10 cellular contexts compared by ENCODE assay signal in genomic region chr5:115460476-115460875, GRCh38.
A peak's percentile ranks its signal among the peaks of the same experiment; 100 is the strongest.
DNase-seq lines count a peak whose midpoint lies in the region; ATAC-seq, FAIRE-seq and TF ChIP-seq lines count a peak whose summit lies in the region.
"Had no signal": no experiment of that assay in that cellular context is flagged by ENCODE, and none has a peak within 500 bp of the region (broad histone marks: within the 10 kb centered on the region; RNA-seq: fewer than 3 reads in every experiment).

No MANE protein-coding gene starts in this region.

- H3K27ac ChIP-seq in kidney (ENCODE audit: low read depth in 2 of 2, low read length in 2 of 2) = no peak overlapping the region
- H3K27ac ChIP-seq: C4-2B had no signal

- H3K9ac ChIP-seq in kidney (ENCODE audit: low read length in 2 of 2) = no peak overlapping the region

- H3K4me1 ChIP-seq in kidney (ENCODE audit: control insufficient read depth in 1 of 2, insufficient read depth in 1 of 2, low read depth in 1 of 2, low read length in 2 of 2) = peaks cover 0 to 6% of the 10 kb centered on the region in 2 donors

- peak; percentile 18 to 31 for DNase-seq in activated CD4-positive, alpha-beta T cell treated with anti-CD3 and anti-CD28 coated beads, Interleukin-2, amount 50 U/mL, for 48 hours
- no peak for DNase-seq in activated CD4-positive, alpha-beta T cell treated with anti-CD3 and anti-CD28 coated beads, Interleukin-2, amount 50 U/mL, for 1 hour
- DNase-seq in kidney (peak; percentile 61), hepatic stellate cell (ENCODE audit: low spot score) (no peak), NCI-H146 (lab: John Stamatoyannopoulos, UW) (no peak), NCI-H187 (lab: John Stamatoyannopoulos, UW) (no peak)
- DNase-seq: activated B cell treated with CpG ODN at 0.5 μM for 24 hours had no signal

- no peak for FAIRE-seq in kidney (lab: Jason Lieb, UNC)

- ATAC-seq in HG02852 (IDR thresholded peaks at IDR 0.05; ENCODE audit: unreplicated experiment) (peak; percentile 78), SK-N-SH treated with all-trans-retinoic acid at 6 μM for 48 hours (peak; percentile 85)

- no peaks in the 10 kb centered on the region for H3K36me3 ChIP-seq in kidney (ENCODE audit: control insufficient read depth in 1 of 2, insufficient read depth in 2 of 2, low read length in 2 of 2)

- intact Hi-C loops in kidney (cut with DNase I) = no loop called here

- no peaks in the 10 kb centered on the region for H3K9me3 ChIP-seq in kidney (ENCODE audit: control insufficient read depth in 1 of 2, low read length in 2 of 2)

- no peak overlapping the region for H3K4me3 ChIP-seq in kidney (ENCODE audit: low read length in 2 of 2)

- TF ChIP-seq CTCF in kidney (IDR thresholded peaks at IDR 0.05; ENCODE audit: borderline replicate concordance, extremely low read depth, insufficient read depth) = no peak

TF ChIP-seq in SK-N-SH treated with all-trans-retinoic acid at 6 μM for 48 hours, 23 proteins besides CTCF, POLR2A, EP300 and RAD21:
- TF ChIP-seq ZNF565 (CRISPR knock-in tag; conservative IDR thresholded peaks at IDR 0.05; ENCODE audit: low read depth) (no peak), TOX (CRISPR knock-in tag; IDR thresholded peaks at IDR 0.05; ENCODE audit: borderline replicate concordance) (no peak), PATZ1 (CRISPR knock-in tag; IDR thresholded peaks at IDR 0.05; ENCODE audit: borderline replicate concordance) (no peak), ESRRG (CRISPR knock-in tag; IDR thresholded peaks at IDR 0.05) (no peak), TCF4 (CRISPR knock-in tag; IDR thresholded peaks at IDR 0.05; ENCODE audit: borderline replicate concordance) (no peak), GLIS3 (CRISPR knock-in tag; IDR thresholded peaks at IDR 0.05) (no peak), CSDC2 (CRISPR knock-in tag; IDR thresholded peaks at IDR 0.05) (no peak), SNAI2 (CRISPR knock-in tag; IDR thresholded peaks at IDR 0.05) (no peak), ZNF8 (CRISPR knock-in tag; IDR thresholded peaks at IDR 0.05) (no peak), ISL1 (CRISPR knock-in tag; IDR thresholded peaks at IDR 0.05) (no peak), BACH2 (CRISPR knock-in tag; IDR thresholded peaks at IDR 0.05; ENCODE audit: borderline replicate concordance) (no peak), OSR1 (CRISPR knock-in tag; IDR thresholded peaks at IDR 0.05) (no peak)
- TF ChIP-seq, protein P1, sequence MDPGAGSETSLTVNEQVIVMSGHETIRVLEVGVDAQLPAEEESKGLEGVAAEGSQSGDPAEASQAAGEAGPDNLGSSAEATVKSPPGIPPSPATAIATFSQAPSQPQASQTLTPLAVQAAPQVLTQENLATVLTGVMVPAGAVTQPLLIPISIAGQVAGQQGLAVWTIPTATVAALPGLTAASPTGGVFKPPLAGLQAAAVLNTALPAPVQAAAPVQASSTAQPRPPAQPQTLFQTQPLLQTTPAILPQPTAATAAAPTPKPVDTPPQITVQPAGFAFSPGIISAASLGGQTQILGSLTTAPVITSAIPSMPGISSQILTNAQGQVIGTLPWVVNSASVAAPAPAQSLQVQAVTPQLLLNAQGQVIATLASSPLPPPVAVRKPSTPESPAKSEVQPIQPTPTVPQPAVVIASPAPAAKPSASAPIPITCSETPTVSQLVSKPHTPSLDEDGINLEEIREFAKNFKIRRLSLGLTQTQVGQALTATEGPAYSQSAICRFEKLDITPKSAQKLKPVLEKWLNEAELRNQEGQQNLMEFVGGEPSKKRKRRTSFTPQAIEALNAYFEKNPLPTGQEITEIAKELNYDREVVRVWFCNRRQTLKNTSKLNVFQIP (CRISPR knock-in tag; IDR thresholded peaks at IDR 0.05; ENCODE audit: borderline replicate concordance, low read depth) = no peak

Comparison
In these comparisons a context has a peak if more than half of its experiments do, and no peak if none do; other contexts are left out.
1. DNase-seq: peak in activated CD4-positive, alpha-beta T cell treated with anti-CD3 and anti-CD28 coated beads, Interleukin-2, amount 50 U/mL, for 48 hours (2 of 2) and kidney (single experiment); none in activated CD4-positive, alpha-beta T cell treated with anti-CD3 and anti-CD28 coated beads, Interleukin-2, amount 50 U/mL, for 1 hour (single experiment), hepatic stellate cell (single experiment), NCI-H146 (single experiment) and NCI-H187 (0 of 2).